Comparison of ENCODE assay signal across 1 cellular context in the genomic region with DNA sequence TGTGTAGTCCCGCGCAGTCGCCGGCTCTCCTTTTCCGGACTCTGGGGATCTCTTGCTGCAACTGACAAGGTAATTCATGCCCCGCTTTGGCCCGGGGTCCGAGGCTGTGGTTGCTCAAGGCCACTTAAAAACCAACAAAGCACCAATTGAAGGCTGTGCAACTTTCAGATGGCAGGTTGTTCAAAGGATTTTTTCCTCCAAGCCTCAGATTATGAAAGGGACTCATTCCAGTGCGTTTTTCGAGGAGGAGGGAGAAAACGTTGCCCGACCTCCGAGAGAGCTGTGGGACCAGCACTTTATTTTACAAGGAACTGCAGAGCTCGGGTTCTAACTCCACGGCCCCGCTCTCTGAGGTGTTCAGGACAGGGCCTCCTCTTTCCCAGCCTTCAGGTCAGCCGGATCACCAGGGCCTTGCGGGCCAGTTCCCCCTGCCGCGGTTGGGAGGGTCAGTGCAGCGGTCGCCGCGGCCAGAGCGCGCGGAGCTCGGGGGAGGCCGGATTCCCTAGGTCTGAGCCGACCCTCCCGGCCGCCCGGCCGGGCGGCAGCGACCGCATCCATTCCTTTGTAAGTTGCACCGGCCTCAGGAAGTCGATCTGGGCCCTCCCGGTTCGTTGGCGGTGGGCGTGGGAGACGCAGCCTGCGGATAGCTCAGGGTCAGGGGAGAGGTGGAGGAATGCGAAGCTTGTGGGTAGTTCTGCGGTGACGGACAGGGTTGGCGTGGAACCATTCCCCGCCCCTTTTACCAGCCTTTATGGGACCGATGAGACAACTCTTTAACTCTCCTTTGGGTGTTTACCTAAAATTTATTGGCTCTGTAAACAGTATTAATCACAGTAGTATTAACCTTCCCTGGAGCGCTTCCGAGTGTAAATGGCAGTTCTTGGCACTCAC.
TF ChIP-seq lines count a peak whose summit lies in the region.

No MANE protein-coding gene starts in this region.

TF ChIP-seq in IMR-90, 13 proteins besides CTCF, POLR2A, EP300 and RAD21:
- TF ChIP-seq USF2 (IDR thresholded peaks at IDR 0.05; ENCODE audit: low read depth, low read length) (no peak), FOS (IDR thresholded peaks at IDR 0.05; ENCODE audit: low read depth, low read length) (no peak), NFE2L2 (IDR thresholded peaks at IDR 0.05; ENCODE audit: low read depth, low read length) (no peak), RCOR1 (IDR thresholded peaks at IDR 0.05; ENCODE audit: insufficient replicate concordance, low read length) (peak; percentile 30)
